9 cellular contexts compared by ENCODE assay signal in genomic region chr2:197628043-197628500, GRCh38. TPM values are rescaled to one million over a fixed set of nuclear protein-coding genes. Genes with fewer than 3 reads are reported as not detected.
DNase-seq lines count a peak whose midpoint lies in the region; TF ChIP-seq lines count a peak whose summit lies in the region.
"Had no signal": no experiment of that assay in that cellular context is flagged by ENCODE, and none has a peak within 500 bp of the region (broad histone marks: within the 10 kb centered on the region; RNA-seq: fewer than 3 reads in every experiment).

No MANE protein-coding gene starts in this region.

- H3K36me3 ChIP-seq in mammary epithelial cell (ENCODE audit: insufficient read depth, low read length), result no peaks in the 10 kb centered on the region
- H3K36me3 ChIP-seq in left ventricle myocardium inferior, result peaks cover 13% of the 10 kb centered on the region

- dilution Hi-C loops in mammary epithelial cell (cut with HindIII; ENCODE audit: low sequenced_read_pairs), result no loop called here

- no peaks in the 10 kb centered on the region for H3K9me3 Mint-ChIP-seq in MCF 10A (ENCODE audit: unreplicated experiment)

- H3K4me2 ChIP-seq in mammary epithelial cell (ENCODE audit: insufficient read depth, low read depth, low read length), result peak overlapping the region; percentile 23
- H3K4me2 ChIP-seq: A549 had no signal

- in situ Hi-C loops in mammary epithelial cell (cut with MboI; ENCODE audit: low sequenced_read_pairs in 2 of 2), result no loop called here

- H3K27me3 Mint-ChIP-seq in MCF 10A (ENCODE audit: insufficient read depth, unreplicated experiment), result no peaks in the 10 kb centered on the region

- no peak overlapping the region for H3K27ac Mint-ChIP-seq in MCF 10A (ENCODE audit: low read depth, unreplicated experiment)

- H3K9ac ChIP-seq in mammary epithelial cell (ENCODE audit: insufficient read depth, low read length), result no peak overlapping the region

- no peaks in the 10 kb centered on the region for H3K79me2 ChIP-seq in mammary epithelial cell (ENCODE audit: insufficient read depth, low read length)

- H2AFZ ChIP-seq in mammary epithelial cell (ENCODE audit: low read depth, low read length), result peak overlapping the region; percentile 82

- H3K36me3 Mint-ChIP-seq in MCF 10A (ENCODE audit: insufficient read depth, unreplicated experiment), result no peaks in the 10 kb centered on the region

- intact Hi-C loops in mammary epithelial cell (cut with micrococcal nuclease), result no loop called here
- intact Hi-C loops in MCF 10A (cut with micrococcal nuclease), result no loop called here
- intact Hi-C loops in left ventricle myocardium inferior (cut with micrococcal nuclease), result no loop called here

- DNase-seq in mammary epithelial cell (peak; percentile 68), MCF 10A (ENCODE audit: unreplicated experiment) (no peak), RPMI7951 (ENCODE audit: low read depth) (peak; percentile 75), left ventricle myocardium inferior (no peak), HEK293T (ENCODE audit: extremely low spot score) (no peak), NCI-H226 (no peak), NCI-H1105 treated with DMSO at 0.1 percent for 48 hours (lab: John Stamatoyannopoulos, UW) (no peak)
- no peak for DNase-seq in activated naive CD4-positive, alpha-beta T cell treated with anti-CD3 and anti-CD28 coated beads, Interleukin-2, amount 50 U/mL, for 16 hours

- H3K27me3 ChIP-seq in mammary epithelial cell (ENCODE audit: insufficient read depth, low read length), result no peaks in the 10 kb centered on the region
- H3K27me3 ChIP-seq in left ventricle myocardium inferior (ENCODE audit: low read depth), result no peaks in the 10 kb centered on the region

- no TSS peak for BruUV-seq in mammary epithelial cell (replicated peaks; lab: Mats Ljungman, UMichigan)
- no TSS peak for BruUV-seq in MCF 10A (replicated peaks; lab: Mats Ljungman, UMichigan)

- H3K4me1 Mint-ChIP-seq in MCF 10A (ENCODE audit: insufficient read depth, unreplicated experiment), result no peaks in the 10 kb centered on the region

- TF ChIP-seq CTCF in mammary epithelial cell (conservative IDR thresholded peaks at IDR 0.05 in 1 of 2, IDR thresholded peaks at IDR 0.05 in 1 of 2; ENCODE audit: extremely low read depth in 1 of 2, insufficient read depth in 1 of 2, low read depth in 1 of 2, low read length in 2 of 2) (no peak), MCF 10A (IDR thresholded peaks at IDR 0.05; ENCODE audit: unreplicated experiment) (no peak), left ventricle myocardium inferior (IDR thresholded peaks at IDR 0.05; ENCODE audit: borderline replicate concordance) (no peak)

- WGBS in mammary epithelial cell (ENCODE audit: low coverage, missing lambda C conversion rate), result 0% methylated on average over 3 of the region's 4 CpGs

- POLR2A ChIA-PET in MCF 10A (lab: Yijun Ruan, JAX), result no interaction called here
- POLR2A ChIA-PET in HEK293T (lab: Yijun Ruan, JAX), result no interaction called here

- H3K4me1 ChIP-seq in mammary epithelial cell (ENCODE audit: insufficient read depth, low read length) (peaks cover 9% of the 10 kb centered on the region), left ventricle myocardium inferior (peaks cover 9% of the 10 kb centered on the region)
- H3K4me1 ChIP-seq: A549 had no signal

- H3K4me3 ChIP-seq in mammary epithelial cell (replicated peaks in 1 of 3; ENCODE audit: insufficient read depth in 1 of 3, low read depth in 2 of 3, low read length in 3 of 3), result no peak overlapping the region
- H3K4me3 ChIP-seq in left ventricle myocardium inferior, result no peak overlapping the region
- H3K4me3 ChIP-seq: A549 had no signal

- CTCF ChIA-PET in mammary epithelial cell (lab: Charles Lee; ENCODE audit: low non-redundant PET) (no interaction called here), MCF 10A (lab: Yijun Ruan, JAX) (interaction anchor here (0.6 kb wide), 1 partner anchor 668 kb away, joined by 3 read pairs; no protein-coding TSS in a partner anchor), HEK293T (lab: Yijun Ruan, JAX) (no interaction called here)

- no peaks in the 10 kb centered on the region for H4K20me1 ChIP-seq in mammary epithelial cell (ENCODE audit: insufficient read depth, low read length)

- H3K4me3 Mint-ChIP-seq in MCF 10A (ENCODE audit: unreplicated experiment), result no peak overlapping the region

- H3K27ac ChIP-seq in mammary epithelial cell (ENCODE audit: insufficient read depth, low read depth, low read length), result no peak overlapping the region
- H3K27ac ChIP-seq in left ventricle myocardium inferior (replicated peaks), result peak overlapping the region; percentile 48
- H3K27ac ChIP-seq: A549 had no signal

- H3K9me3 ChIP-seq in mammary epithelial cell (replicated peaks; ENCODE audit: insufficient read depth, low read length) (no peaks in the 10 kb centered on the region), left ventricle myocardium inferior (replicated peaks) (no peaks in the 10 kb centered on the region)
- H3K9me3 ChIP-seq: A549 had no signal

TF ChIP-seq in HEK293T, 16 proteins besides CTCF, POLR2A, EP300 and RAD21:
- no peak for TF ChIP-seq ZNF384 (IDR thresholded peaks at IDR 0.05)

RNA-seq across cellular contexts. Expression of gene RFTN2, which starts 47.3 kb away (rescaled TPM):
- total RNA-seq in mammary epithelial cell, result under 1 TPM in 1 of 2 donors, not detected in 1; under 0.01 TPM
- not detected for polyA plus RNA-seq in mammary epithelial cell
- polyA minus RNA-seq in mammary epithelial cell, result not detected
- total RNA-seq in MCF 10A (2022), result not detected in 2 replicates
- 1.7 and 2.0 TPM in 2 replicates for total RNA-seq in RPMI7951 (2014; rRNA removed; shearing (Covaris generic))
- total RNA-seq in left ventricle myocardium inferior, result 5.6 TPM

Comparison
In these comparisons a context has a peak if more than half of its experiments do, and no peak if none do; other contexts are left out.
1. DNase-seq: peak in mammary epithelial cell (single experiment) and RPMI7951 (single experiment); none in MCF 10A (single experiment), left ventricle myocardium inferior (single experiment), activated naive CD4-positive, alpha-beta T cell treated with anti-CD3 and anti-CD28 coated beads, Interleukin-2, amount 50 U/mL, for 16 hours (single experiment), HEK293T (single experiment), NCI-H226 (single experiment) and NCI-H1105 treated with DMSO at 0.1 percent for 48 hours (single experiment).